ENCODE assay signal across 31 cellular contexts in genomic region chr7:16611711-16612110, GRCh38.
"Had no signal": no experiment of that assay in that cellular context is flagged by ENCODE, and none has a peak within 500 bp of the region (broad histone marks: within the 10 kb centered on the region; RNA-seq: fewer than 3 reads in every experiment).

No MANE protein-coding gene starts in this region.

- H3K27ac Mint-ChIP-seq: activated CD4-positive, alpha-beta memory T cell treated with anti-CD3 and anti-CD28 coated beads for 36 hours; activated naive CD4-positive, alpha-beta T cell treated with anti-CD3 and anti-CD28 coated beads, Interleukin-2, amount 10 ng/mL, durations not matched to agents 7 days and 5 days; activated naive CD8-positive, alpha-beta T cell; activated naive CD8-positive, alpha-beta T cell treated with anti-CD3 and anti-CD28 coated beads, Interleukin-2, amount 50 U/mL, for 24 hours; activated T-helper 1 cell treated with anti-CD3 and anti-CD28 coated beads, Interleukin-12 subunit alpha, Interleukin-12 subunit beta, Interleukin-2, Interleukin-4 antibody, amounts not matched to agents 30 ng/mL and 10 ng/mL and 1 ng/mL, durations not matched to agents 14 hours and 24 hours and 36 hours; brain had no signal

- DNase-seq: activated CD4-positive, alpha-beta memory T cell treated with anti-CD3 and anti-CD28 coated beads for 36 hours; activated CD4-positive, alpha-beta T cell treated with anti-CD3 and anti-CD28 coated beads for 4 hours; activated CD4-positive, alpha-beta T cell treated with anti-CD3 and anti-CD28 coated beads, Interleukin-2, amount 50 U/mL, for 1 hour; activated CD4-positive, CD25-positive, alpha-beta regulatory T cell treated with anti-CD3 and anti-CD28 coated beads, Interleukin-2, amount 50 U/mL, for 72 hours; activated CD8-positive, alpha-beta memory T cell treated with anti-CD3 and anti-CD28 coated beads, Interleukin-2, amount 50 U/mL, for 4 hours; activated effector memory CD4-positive, alpha-beta T cell treated with Interleukin-2 at 50 U/mL for 16 hours; activated naive CD4-positive, alpha-beta T cell treated with anti-CD3 and anti-CD28 coated beads, Interleukin-2, amount 10 ng/mL, durations not matched to agents 7 days and 5 days; activated naive CD8-positive, alpha-beta T cell treated with anti-CD3 and anti-CD28 coated beads, Interleukin-2, amount 50 U/mL, for 24 hours; activated T-cell treated with anti-CD3 and anti-CD28 coated beads for 4 hours; activated T-cell treated with anti-CD3 and anti-CD28 coated beads, Interleukin-2, amount 50 U/mL, for 4 hours; anterior cingulate cortex; central memory CD4-positive, alpha-beta T cell; NCI-H1092 treated with DMSO at 0.1 percent for 48 hours; NCI-H1417; NCI-H146; NCI-H187; NCI-H2029 treated with DMSO at 0.1 percent for 48 hours; NCI-H2107; NCI-H2171; NCI-H446; NCI-H510A treated with DMSO at 0.1 percent for 48 hours; NCI-H526 treated with DMSO at 0.1 percent for 48 hours; SHP77; SJCRH30; T1000 had no signal

- ATAC-seq: activated naive CD8-positive, alpha-beta T cell treated with anti-CD3 and anti-CD28 coated beads, Interleukin-2, amount 50 U/mL, for 24 hours; activated T-cell treated with anti-CD3 and anti-CD28 coated beads, Interleukin-2, amount 50 U/mL, for 4 hours; K562; Panc1 had no signal

- H3K4me3 ChIP-seq: K562, SJCRH30, SK-N-MC had no signal

- H3K4me3 Mint-ChIP-seq: activated CD4-positive, alpha-beta memory T cell treated with anti-CD3 and anti-CD28 coated beads for 36 hours; activated naive CD4-positive, alpha-beta T cell treated with anti-CD3 and anti-CD28 coated beads, Interleukin-2, amount 10 ng/mL, durations not matched to agents 7 days and 5 days; activated naive CD8-positive, alpha-beta T cell; activated naive CD8-positive, alpha-beta T cell treated with anti-CD3 and anti-CD28 coated beads, Interleukin-2, amount 50 U/mL, for 24 hours; activated T-cell treated with anti-CD3 and anti-CD28 coated beads, Interleukin-2, amount 50 U/mL, for 4 hours; activated T-helper 1 cell treated with anti-CD3 and anti-CD28 coated beads, Interleukin-12 subunit alpha, Interleukin-12 subunit beta, Interleukin-2, Interleukin-4 antibody, amounts not matched to agents 30 ng/mL and 10 ng/mL and 1 ng/mL, durations not matched to agents 14 hours and 24 hours and 36 hours; brain had no signal

- H3K27ac ChIP-seq: SJCRH30, SK-N-MC had no signal

- FAIRE-seq: K562 had no signal

- H3K9me3 ChIP-seq: SJCRH30 had no signal

- H3K9me3 Mint-ChIP-seq: activated CD4-positive, alpha-beta memory T cell treated with anti-CD3 and anti-CD28 coated beads for 36 hours; activated naive CD4-positive, alpha-beta T cell treated with anti-CD3 and anti-CD28 coated beads, Interleukin-2, amount 10 ng/mL, durations not matched to agents 7 days and 5 days; activated naive CD8-positive, alpha-beta T cell treated with anti-CD3 and anti-CD28 coated beads, Interleukin-2, amount 50 U/mL, for 24 hours; activated T-cell treated with anti-CD3 and anti-CD28 coated beads, Interleukin-2, amount 50 U/mL, for 4 hours; activated T-helper 1 cell treated with anti-CD3 and anti-CD28 coated beads, Interleukin-12 subunit alpha, Interleukin-12 subunit beta, Interleukin-2, Interleukin-4 antibody, amounts not matched to agents 30 ng/mL and 10 ng/mL and 1 ng/mL, durations not matched to agents 14 hours and 24 hours and 36 hours; brain had no signal

- H3K27me3 ChIP-seq: SJCRH30 had no signal

- H3K4me1 Mint-ChIP-seq: activated naive CD4-positive, alpha-beta T cell treated with anti-CD3 and anti-CD28 coated beads, Interleukin-2, amount 10 ng/mL, durations not matched to agents 7 days and 5 days; brain had no signal

- H3K4me1 ChIP-seq: SJCRH30 had no signal

- H3K27me3 Mint-ChIP-seq: activated CD4-positive, alpha-beta memory T cell treated with anti-CD3 and anti-CD28 coated beads for 36 hours; activated naive CD4-positive, alpha-beta T cell treated with anti-CD3 and anti-CD28 coated beads, Interleukin-2, amount 10 ng/mL, durations not matched to agents 7 days and 5 days; activated naive CD8-positive, alpha-beta T cell; activated naive CD8-positive, alpha-beta T cell treated with anti-CD3 and anti-CD28 coated beads, Interleukin-2, amount 50 U/mL, for 24 hours; brain had no signal
